ENCODE assay signal across 26 cellular contexts in genomic region chr2:7368211-7368610, GRCh38.
"Had no signal": no experiment of that assay in that cellular context is flagged by ENCODE, and none has a peak within 500 bp of the region (broad histone marks: within the 10 kb centered on the region; RNA-seq: fewer than 3 reads in every experiment).

No MANE protein-coding gene starts in this region.

- H3K36me3 ChIP-seq: esophagus squamous epithelium, gastrocnemius medialis, heart right ventricle, left lung, lower lobe of right lung had no signal

- DNase-seq: dermis blood vessel endothelial cell; dorsolateral prefrontal cortex; effector CD4-positive, alpha-beta T cell; effector memory CD4-positive, alpha-beta T cell; endodermal cell; erythroblast; esophagus squamous epithelium; foreskin fibroblast; foreskin melanocyte; gastrocnemius medialis; glutamatergic neuron; head of caudate nucleus; heart right ventricle; hippocampal formation; left cardiac atrium; left lung; left ventricle myocardium superior; lower lobe of right lung; mesenchymal stem cell; mucosa of descending colon; naive B cell had no signal

- H3K4me3 Mint-ChIP-seq: endodermal cell, mesothelial cell of epicardium, naive B cell had no signal

- FAIRE-seq: keratinocyte had no signal

- H3K27ac ChIP-seq: coronary artery, dorsolateral prefrontal cortex, epithelial cell of prostate, esophagus squamous epithelium, gastrocnemius medialis, heart right ventricle, left lung, lower lobe of right lung had no signal

- H3K4me1 Mint-ChIP-seq: endodermal cell, mesothelial cell of epicardium, naive B cell had no signal

- H3K27ac Mint-ChIP-seq: endodermal cell, mesothelial cell of epicardium, naive B cell had no signal

- ATAC-seq: esophagus mucosa, gastrocnemius medialis, heart right ventricle, left cardiac atrium, left lung, left ventricle myocardium superior, lower lobe of right lung, mucosa of descending colon had no signal

- H3K27me3 ChIP-seq: dorsolateral prefrontal cortex, esophagus squamous epithelium, gastrocnemius medialis, heart right ventricle, left lung had no signal

- H3K4me3 ChIP-seq: coronary artery, dorsolateral prefrontal cortex, esophagus squamous epithelium, gastrocnemius medialis, heart right ventricle, left lung, lower lobe of right lung, mucosa of descending colon had no signal

- H3K4me1 ChIP-seq: esophagus squamous epithelium, gastrocnemius medialis, heart right ventricle, left lung, lower lobe of right lung had no signal

- H3K27me3 Mint-ChIP-seq: naive B cell had no signal
